Comparison of ENCODE assay signal across 19 cellular contexts in the genomic region with DNA sequence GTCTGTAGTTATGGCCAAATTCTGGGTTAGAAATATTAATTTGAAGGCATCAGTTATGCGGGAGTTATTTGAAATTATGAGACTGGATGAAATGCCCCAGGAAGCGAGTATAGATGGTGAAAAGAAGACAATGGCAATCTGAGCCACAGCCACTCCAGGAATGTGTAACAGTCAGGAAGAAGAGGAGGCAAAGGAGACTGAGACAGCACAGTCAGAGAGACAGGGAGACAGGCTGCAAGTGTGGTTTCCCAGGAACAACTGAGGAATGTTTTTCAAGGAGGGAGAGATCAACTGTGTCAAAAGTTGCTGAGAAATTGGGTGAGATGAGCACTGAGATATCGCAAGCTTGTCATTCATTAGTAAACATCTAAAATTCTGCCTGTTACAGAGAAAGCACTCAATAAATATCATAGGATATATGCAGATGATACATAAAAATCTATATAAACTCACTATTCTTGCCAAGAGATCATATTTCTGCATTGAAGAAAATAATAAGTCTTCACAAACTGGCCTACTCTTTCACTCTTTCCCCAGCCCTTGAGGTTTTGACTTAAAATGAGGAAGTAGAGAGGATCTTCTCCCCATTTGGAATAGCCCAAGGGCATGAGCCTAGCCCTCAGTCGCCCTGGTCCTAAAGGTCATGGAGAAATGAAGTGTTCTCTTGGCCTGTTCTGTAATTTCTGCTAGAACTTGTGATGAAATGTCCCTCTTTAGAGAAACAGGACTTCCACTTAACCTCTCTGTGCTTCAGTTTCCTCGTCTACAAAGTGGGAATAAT. TPM values are rescaled to one million over a fixed set of nuclear protein-coding genes. Genes with fewer than 3 reads are reported as not detected.
A peak's percentile ranks its signal among the peaks of the same experiment; 100 is the strongest.
DNase-seq lines count a peak whose midpoint lies in the region; ATAC-seq and TF ChIP-seq lines count a peak whose summit lies in the region.
"Had no signal": no experiment of that assay in that cellular context is flagged by ENCODE, and none has a peak within 500 bp of the region (broad histone marks: within the 10 kb centered on the region; RNA-seq: fewer than 3 reads in every experiment).

No MANE protein-coding gene starts in this region.

- H3K27ac ChIP-seq in SJSA1, result peak overlapping the region; percentile 77
- H3K27ac ChIP-seq in endodermal cell (ENCODE audit: low read depth, low read length), result peak overlapping the region; percentile 21
- no peak overlapping the region for H3K27ac ChIP-seq in CD8-positive, alpha-beta T cell (ENCODE audit: low read depth, low read length)
- H3K27ac ChIP-seq: sigmoid colon had no signal

- peak; percentile 33 for DNase-seq in HT1080 (ENCODE audit: low read depth)
- peak; percentile 44 to 47 for DNase-seq in SJSA1 (ENCODE audit: low read depth in 1 of 2, low spot score in 2 of 2)
- no peak for DNase-seq in endodermal cell
- DNase-seq in skeletal muscle cell (ENCODE audit: low read depth), result peak; percentile 55
- no peak for DNase-seq in COR-L47 (lab: John Stamatoyannopoulos, UW)
- no peak for DNase-seq in CD8-positive, alpha-beta T cell
- DNase-seq in activated naive CD4-positive, alpha-beta T cell (lab: John Stamatoyannopoulos, UW), result no peak
- DNase-seq: activated CD4-positive, CD25-positive, alpha-beta regulatory T cell; activated CD8-positive, alpha-beta memory T cell treated with anti-CD3 and anti-CD28 coated beads, Interleukin-2, amount 50 U/mL, for 4 hours; CD4-positive, alpha-beta memory T cell; NCI-H1694 treated with DMSO at 0.1 percent for 48 hours; SHP77 treated with DMSO at 0.1 percent for 48 hours; sigmoid colon had no signal

- peaks cover 23% of the 10 kb centered on the region for H3K4me1 ChIP-seq in SJSA1 (replicated peaks)
- no peaks in the 10 kb centered on the region for H3K4me1 ChIP-seq in endodermal cell (ENCODE audit: control insufficient read depth, insufficient read depth, low read length)
- no peaks in the 10 kb centered on the region for H3K4me1 ChIP-seq in CD8-positive, alpha-beta T cell (ENCODE audit: insufficient read depth, low read length)
- H3K4me1 ChIP-seq: sigmoid colon had no signal

- 83 to 91% methylated on average over 3 to 5 of the region's 5 CpGs for WGBS in endodermal cell (ENCODE audit: insufficient coverage in 1 of 2, insufficient read length in 1 of 2), 2 experiments

- no peak overlapping the region for H3K27ac Mint-ChIP-seq in endodermal cell
- no peak overlapping the region for H3K27ac Mint-ChIP-seq in CD8-positive, alpha-beta T cell
- H3K27ac Mint-ChIP-seq: activated naive CD8-positive, alpha-beta T cell; stimulated activated naive CD8-positive, alpha-beta T cell treated with anti-CD3 and anti-CD28 coated beads, Interleukin-15, Interleukin-2, amounts not matched to agents 100 ng/mL and 50 ng/mL, for 24 hours had no signal

- POLR2A ChIA-PET in CD8-positive, alpha-beta T cell (lab: Charles Lee), result no interaction called here

- CTCF ChIA-PET in CD8-positive, alpha-beta T cell (lab: Charles Lee), result interaction anchor here (0.6 kb wide), 1 partner anchor 202 kb away, joined by 3 read pairs; no protein-coding TSS in a partner anchor

- no peaks in the 10 kb centered on the region for H3K9me3 ChIP-seq in SJSA1 (replicated peaks)
- H3K9me3 ChIP-seq in endodermal cell (ENCODE audit: control insufficient read depth, low read length), result no peaks in the 10 kb centered on the region
- H3K9me3 ChIP-seq in CD8-positive, alpha-beta T cell (ENCODE audit: low read length), result no peaks in the 10 kb centered on the region
- H3K9me3 ChIP-seq: sigmoid colon had no signal

- H3K9me3 Mint-ChIP-seq in endodermal cell, result no peaks in the 10 kb centered on the region
- H3K9me3 Mint-ChIP-seq in CD8-positive, alpha-beta T cell, result no peaks in the 10 kb centered on the region
- H3K9me3 Mint-ChIP-seq: CD4-positive, alpha-beta memory T cell; IgD-negative memory B cell; stimulated activated naive CD8-positive, alpha-beta T cell treated with anti-CD3 and anti-CD28 coated beads, Interleukin-15, Interleukin-2, amounts not matched to agents 100 ng/mL and 50 ng/mL, for 24 hours had no signal

- no peaks in the 10 kb centered on the region for H3K4me1 Mint-ChIP-seq in endodermal cell
- H3K4me1 Mint-ChIP-seq in CD8-positive, alpha-beta T cell (ENCODE audit: low read depth), result peaks cover 20% of the 10 kb centered on the region

- no peaks in the 10 kb centered on the region for H3K36me3 Mint-ChIP-seq in endodermal cell (ENCODE audit: low read depth)
- peaks cover 6% of the 10 kb centered on the region for H3K36me3 Mint-ChIP-seq in CD8-positive, alpha-beta T cell
- H3K36me3 Mint-ChIP-seq: IgD-negative memory B cell had no signal

- H3K4me3 ChIP-seq in SJSA1 (no peak overlapping the region), endodermal cell (ENCODE audit: low read length) (no peak overlapping the region), skeletal muscle cell (ENCODE audit: low read depth, low read length) (no peak overlapping the region)
- no peak overlapping the region for H3K4me3 ChIP-seq in CD8-positive, alpha-beta T cell (ENCODE audit: low read depth, low read length)
- H3K4me3 ChIP-seq: lung, sigmoid colon had no signal

- no peaks in the 10 kb centered on the region for H3K27me3 Mint-ChIP-seq in endodermal cell (ENCODE audit: insufficient read depth)
- H3K27me3 Mint-ChIP-seq in CD8-positive, alpha-beta T cell (ENCODE audit: low read depth), result no peaks in the 10 kb centered on the region
- H3K27me3 Mint-ChIP-seq: activated naive CD8-positive, alpha-beta T cell; CD4-positive, alpha-beta memory T cell; IgD-negative memory B cell; stimulated activated naive CD8-positive, alpha-beta T cell treated with anti-CD3 and anti-CD28 coated beads, Interleukin-15, Interleukin-2, amounts not matched to agents 100 ng/mL and 50 ng/mL, for 24 hours had no signal

- H3K36me3 ChIP-seq in SJSA1 (no peaks in the 10 kb centered on the region), endodermal cell (ENCODE audit: control insufficient read depth, insufficient read depth, low read length) (no peaks in the 10 kb centered on the region)
- H3K36me3 ChIP-seq in CD8-positive, alpha-beta T cell (ENCODE audit: insufficient read depth, low read length), result no peaks in the 10 kb centered on the region
- H3K36me3 ChIP-seq: sigmoid colon had no signal

- no peak overlapping the region for H3K4me3 Mint-ChIP-seq in endodermal cell
- H3K4me3 Mint-ChIP-seq in CD8-positive, alpha-beta T cell, result no peak overlapping the region
- H3K4me3 Mint-ChIP-seq: activated naive CD8-positive, alpha-beta T cell; CD4-positive, alpha-beta memory T cell; IgD-negative memory B cell; stimulated activated naive CD8-positive, alpha-beta T cell treated with anti-CD3 and anti-CD28 coated beads, Interleukin-15, Interleukin-2, amounts not matched to agents 100 ng/mL and 50 ng/mL, for 24 hours had no signal

- H3K27me3 ChIP-seq in SJSA1 (replicated peaks) (no peaks in the 10 kb centered on the region), endodermal cell (ENCODE audit: control insufficient read depth, insufficient read depth, low read length, poor library complexity, severe bottlenecking) (no peaks in the 10 kb centered on the region)
- H3K27me3 ChIP-seq in CD8-positive, alpha-beta T cell (ENCODE audit: insufficient read depth, low read length), result no peaks in the 10 kb centered on the region
- H3K27me3 ChIP-seq: sigmoid colon had no signal

- no peak for TF ChIP-seq CTCF in endodermal cell (conservative IDR thresholded peaks at IDR 0.05)
- TF ChIP-seq CTCF in CD8-positive, alpha-beta T cell (IDR thresholded peaks at IDR 0.05), result no peak

- H3K9ac ChIP-seq in endodermal cell (ENCODE audit: extremely low read depth, low read length, poor library complexity, severe bottlenecking), result no peak overlapping the region

- no peak for ATAC-seq in GM21786 (IDR thresholded peaks at IDR 0.05; ENCODE audit: unreplicated experiment)
- no peak for ATAC-seq in CD8-positive, alpha-beta T cell

- intact Hi-C loops in CD8-positive, alpha-beta T cell (cut with DNase I, micrococcal nuclease), result no loop called here

RNA-seq across cellular contexts. Expression of a gene that starts 48.5 kb away (rescaled TPM):
- not detected in 2 replicates for total RNA-seq in HT1080 (2014; rRNA removed; shearing (Covaris generic))
- polyA plus RNA-seq in HT1080 (2015; cell fraction: cytosol; rRNA removed), result not detected in 2 replicates
- polyA plus RNA-seq in HT1080 (2015; cell fraction: nucleus; rRNA removed), result not detected in 2 replicates
- not detected in 2 replicates for total RNA-seq in SJSA1 (2014; rRNA removed; shearing (Covaris generic))
- under 1 TPM; 0.97 to 0.99 TPM for total RNA-seq in endodermal cell
- 0.64 TPM for polyA plus RNA-seq in endodermal cell (2013, experiment 1 of 2)
- polyA plus RNA-seq in endodermal cell (2013, experiment 2 of 2), result not detected
- under 1 TPM; 0.78 to 0.84 TPM for total RNA-seq in CD8-positive, alpha-beta T cell
- total RNA-seq: G401, sigmoid colon had no signal

RNA-seq across cellular contexts. Expression of a gene that starts 49.5 kb away (rescaled TPM):
- total RNA-seq in HT1080 (2014; rRNA removed; shearing (Covaris generic)), result 33.6 and 36.5 TPM in 2 replicates
- polyA plus RNA-seq in HT1080 (2015; cell fraction: cytosol; rRNA removed), result 37.4 and 43.5 TPM in 2 replicates
- polyA plus RNA-seq in HT1080 (2015; cell fraction: nucleus; rRNA removed), result 15.2 and 17.3 TPM in 2 replicates
- 20.9 and 31.2 TPM in 2 replicates for total RNA-seq in SJSA1 (2014; rRNA removed; shearing (Covaris generic))
- total RNA-seq in endodermal cell, result 10 to 100 TPM; 21.0 to 31.1 TPM
- 29.2 TPM for polyA plus RNA-seq in endodermal cell (2013, experiment 1 of 2)
- polyA plus RNA-seq in endodermal cell (2013, experiment 2 of 2), result 35.8 TPM
- 10 to 100 TPM; 10.1 to 12.8 TPM for total RNA-seq in CD8-positive, alpha-beta T cell

Comparison
In these comparisons a context has a peak if more than half of its experiments do, and no peak if none do; other contexts are left out.
1. DNase-seq: peak in HT1080 (single experiment), SJSA1 (2 of 2) and skeletal muscle cell (single experiment); none in endodermal cell (single experiment), COR-L47 (single experiment), CD8-positive, alpha-beta T cell (0 of 7) and activated naive CD4-positive, alpha-beta T cell (0 of 4).